In the genomic region with DNA sequence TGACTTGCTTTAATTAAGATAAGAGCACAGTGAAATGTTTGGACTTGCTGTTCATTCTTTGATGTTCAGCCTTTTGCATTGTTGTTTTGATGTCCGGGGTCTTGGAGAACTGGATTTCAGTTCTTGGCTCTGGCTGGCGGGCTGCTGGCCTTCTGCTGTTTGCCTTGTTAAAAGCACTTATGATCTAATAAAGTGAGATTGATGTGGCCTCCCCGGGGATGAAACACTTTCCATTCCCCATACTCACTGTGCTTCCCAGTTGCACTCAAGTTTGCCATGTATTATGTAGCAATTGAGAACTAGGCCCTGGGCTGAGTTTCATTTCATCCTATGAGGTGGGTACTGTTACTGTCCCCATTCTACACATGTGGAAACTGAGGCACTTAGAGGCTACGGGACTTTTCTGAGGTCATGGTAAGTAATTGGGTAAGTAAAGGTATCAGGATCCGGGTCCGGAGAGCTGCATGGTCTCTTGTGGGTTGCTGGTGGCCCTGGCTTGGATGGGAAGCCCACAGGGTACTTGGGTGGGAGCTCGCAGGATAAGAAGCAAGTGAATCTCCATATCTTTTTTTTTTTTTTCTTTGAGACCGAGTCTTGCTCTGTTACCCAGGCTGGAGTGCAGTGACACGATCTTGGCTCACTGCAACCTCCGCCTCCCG, we compare ENCODE assay signal across 14 cellular contexts.
"Had no signal": no experiment of that assay in that cellular context is flagged by ENCODE, and none has a peak within 500 bp of the region (broad histone marks: within the 10 kb centered on the region; RNA-seq: fewer than 3 reads in every experiment).

No MANE protein-coding gene starts in this region.

- H3K4me1 ChIP-seq: prostate gland, right lobe of liver, upper lobe of left lung had no signal

- DNase-seq: activated CD4-positive, alpha-beta T cell treated with anti-CD3 and anti-CD28 coated beads for 36 hours; activated CD8-positive, alpha-beta T cell treated with anti-CD3 and anti-CD28 coated beads for 36 hours; activated naive CD4-positive, alpha-beta T cell treated with Interleukin-2 at 50 U/mL for 16 hours; foreskin melanocyte; mammary epithelial cell; natural killer cell; nucleus accumbens; stimulated activated CD4-positive, alpha-beta T cell treated with anti-CD3 and anti-CD28 coated beads, Interleukin-2, amount 100 ng/mL, for 24 hours; stimulated activated naive B cell treated with anti-CD40 and anti-IgM and Interleukin-4, amounts not matched to agents 10 μg/mL and 1 μg/mL and 100 μg/mL, for 72 hours; T1000; upper lobe of left lung had no signal

- ATAC-seq: activated CD4-positive, alpha-beta T cell treated with anti-CD3 and anti-CD28 coated beads for 36 hours; activated CD8-positive, alpha-beta T cell treated with anti-CD3 and anti-CD28 coated beads for 36 hours; natural killer cell; right lobe of liver; stimulated activated naive B cell treated with anti-CD40 and anti-IgM and Interleukin-4, amounts not matched to agents 10 μg/mL and 1 μg/mL and 100 μg/mL, for 72 hours had no signal

- H3K4me3 ChIP-seq: cardiac muscle cell, prostate gland, right lobe of liver, upper lobe of left lung had no signal

- H3K27me3 ChIP-seq: right lobe of liver, upper lobe of left lung had no signal

- H3K9me3 ChIP-seq: prostate gland, right lobe of liver, upper lobe of left lung had no signal

- H3K36me3 ChIP-seq: cardiac muscle cell, prostate gland, right lobe of liver, upper lobe of left lung had no signal

- H3K27ac ChIP-seq: cardiac muscle cell, prostate gland, right lobe of liver, upper lobe of left lung had no signal
